10 cellular contexts compared by ENCODE assay signal in the genomic region with DNA sequence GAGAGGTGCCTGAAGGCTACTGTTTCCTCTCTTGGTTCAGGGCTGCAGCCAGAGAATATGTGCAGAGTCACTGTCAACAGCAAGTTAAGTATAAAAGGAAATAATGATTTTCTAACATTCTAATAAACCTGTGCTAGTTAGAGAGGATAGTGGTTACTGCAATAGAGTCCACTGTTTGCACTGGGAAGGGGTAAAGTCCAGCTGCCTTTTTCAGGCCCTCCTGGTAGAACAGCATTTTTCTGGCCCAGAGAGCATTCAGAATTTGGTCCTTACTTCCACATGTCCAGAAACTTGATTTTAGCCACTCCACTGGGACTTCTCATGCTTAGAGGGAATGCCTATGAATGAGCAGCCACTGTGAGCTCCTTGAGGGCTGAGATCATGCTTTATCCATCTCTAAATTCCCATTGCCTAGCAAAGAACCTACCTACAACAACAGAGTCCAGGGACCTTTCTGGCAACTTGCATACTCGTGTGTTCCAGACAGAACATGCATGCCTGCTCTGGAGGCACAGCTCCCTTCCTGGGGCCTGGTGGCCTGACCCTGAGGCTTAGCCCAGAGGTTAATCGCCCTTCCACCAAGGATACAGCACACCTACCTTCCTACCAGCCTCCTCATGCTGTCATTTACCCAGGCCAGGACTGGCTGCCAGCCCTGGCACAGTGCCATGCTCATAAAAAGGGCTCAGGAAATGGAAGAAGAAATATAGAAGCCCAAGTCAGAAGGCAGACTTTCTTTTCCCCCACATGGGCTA. TPM values are rescaled to one million over a fixed set of nuclear protein-coding genes. Genes with fewer than 3 reads are reported as not detected.
DNase-seq lines count a peak whose midpoint lies in the region; ATAC-seq and TF ChIP-seq lines count a peak whose summit lies in the region.
"Had no signal": no experiment of that assay in that cellular context is flagged by ENCODE, and none has a peak within 500 bp of the region (broad histone marks: within the 10 kb centered on the region; RNA-seq: fewer than 3 reads in every experiment).

No MANE protein-coding gene starts in this region.

- peaks cover 6% of the 10 kb centered on the region for H3K36me3 Mint-ChIP-seq in chondrocyte (ENCODE audit: low read depth)
- H3K36me3 Mint-ChIP-seq in effector memory CD8-positive, alpha-beta T cell (ENCODE audit: insufficient read depth), result peaks cover 2% of the 10 kb centered on the region
- no peaks in the 10 kb centered on the region for H3K36me3 Mint-ChIP-seq in activated CD4-positive, alpha-beta T cell treated with anti-CD3 and anti-CD28 coated beads, Interleukin-2, amount 10 ng/mL, durations not matched to agents 24 days and 14 days (ENCODE audit: low read depth)

- no peak overlapping the region for H3K4me3 Mint-ChIP-seq in chondrocyte (ENCODE audit: unreplicated experiment)
- no peak overlapping the region for H3K4me3 Mint-ChIP-seq in effector memory CD8-positive, alpha-beta T cell
- H3K4me3 Mint-ChIP-seq in activated CD4-positive, alpha-beta T cell treated with anti-CD3 and anti-CD28 coated beads, Interleukin-2, amount 10 ng/mL, durations not matched to agents 24 days and 14 days, result no peak overlapping the region
- H3K4me3 Mint-ChIP-seq: stimulated activated naive CD8-positive, alpha-beta T cell treated with anti-CD3 and anti-CD28 coated beads, Interleukin-15, Interleukin-2, amounts not matched to agents 100 ng/mL and 50 ng/mL, for 24 hours had no signal

- H3K4me3 ChIP-seq in osteoblast (ENCODE audit: insufficient read depth, low read length), result no peak overlapping the region

- ATAC-seq in effector memory CD8-positive, alpha-beta T cell (replicated peaks), result no peak

- peaks cover 3% of the 10 kb centered on the region for H3K9me3 ChIP-seq in osteoblast (ENCODE audit: low read depth, low read length)

- H3K4me1 ChIP-seq in osteoblast (ENCODE audit: insufficient read depth, low read length), result peaks cover 19% of the 10 kb centered on the region

- H3K27me3 Mint-ChIP-seq in chondrocyte (ENCODE audit: low read depth), result no peaks in the 10 kb centered on the region
- H3K27me3 Mint-ChIP-seq in effector memory CD8-positive, alpha-beta T cell, result peaks cover 5 to 18% of the 10 kb centered on the region in 2 donors
- H3K27me3 Mint-ChIP-seq in activated CD4-positive, alpha-beta T cell treated with anti-CD3 and anti-CD28 coated beads, Interleukin-2, amount 10 ng/mL, durations not matched to agents 24 days and 14 days, result no peaks in the 10 kb centered on the region
- H3K27me3 Mint-ChIP-seq: stimulated activated naive CD8-positive, alpha-beta T cell treated with anti-CD3 and anti-CD28 coated beads, Interleukin-15, Interleukin-2, amounts not matched to agents 100 ng/mL and 50 ng/mL, for 24 hours had no signal

- no peaks in the 10 kb centered on the region for H3K79me2 ChIP-seq in osteoblast (ENCODE audit: insufficient read depth, low read length)

- H3K36me3 ChIP-seq in osteoblast (ENCODE audit: insufficient read depth, low read length), result no peaks in the 10 kb centered on the region

- H3K27me3 ChIP-seq in osteoblast (ENCODE audit: insufficient read depth, low read length), result no peaks in the 10 kb centered on the region

- intact Hi-C loops in activated CD4-positive, alpha-beta T cell treated with anti-CD3 and anti-CD28 coated beads, Interleukin-2, amount 10 ng/mL, durations not matched to agents 24 days and 14 days (cut with micrococcal nuclease), result no loop called here

- peak overlapping the region; percentile 4 for H3K4me2 ChIP-seq in osteoblast (ENCODE audit: insufficient read depth, low read length)

- peaks cover 21% of the 10 kb centered on the region for H3K4me1 Mint-ChIP-seq in chondrocyte (ENCODE audit: low read depth)
- H3K4me1 Mint-ChIP-seq in effector memory CD8-positive, alpha-beta T cell (ENCODE audit: low read depth in 2 of 2), result peaks cover 0 to 2% of the 10 kb centered on the region in 2 donors
- H3K4me1 Mint-ChIP-seq in activated CD4-positive, alpha-beta T cell treated with anti-CD3 and anti-CD28 coated beads, Interleukin-2, amount 10 ng/mL, durations not matched to agents 24 days and 14 days, result peaks cover 6% of the 10 kb centered on the region

- peak overlapping the region; percentile 86 for H3K27ac Mint-ChIP-seq in chondrocyte (ENCODE audit: unreplicated experiment)
- no peak overlapping the region for H3K27ac Mint-ChIP-seq in effector memory CD8-positive, alpha-beta T cell
- H3K27ac Mint-ChIP-seq in activated CD4-positive, alpha-beta T cell treated with anti-CD3 and anti-CD28 coated beads, Interleukin-2, amount 10 ng/mL, durations not matched to agents 24 days and 14 days, result no peak overlapping the region
- H3K27ac Mint-ChIP-seq: stimulated activated naive CD8-positive, alpha-beta T cell treated with anti-CD3 and anti-CD28 coated beads, Interleukin-15, Interleukin-2, amounts not matched to agents 100 ng/mL and 50 ng/mL, for 24 hours had no signal

- peak overlapping the region; percentile 33 for H3K27ac ChIP-seq in osteoblast (ENCODE audit: low read depth, low read length)

- no peak overlapping the region for H2AFZ ChIP-seq in osteoblast (ENCODE audit: low read length)

- no peaks in the 10 kb centered on the region for H4K20me1 ChIP-seq in osteoblast (ENCODE audit: insufficient read depth, low read length)

- TF ChIP-seq CTCF in chondrocyte (IDR thresholded peaks at IDR 0.05) (no peak), osteoblast (IDR thresholded peaks at IDR 0.05; ENCODE audit: extremely low read depth, low read depth, low read length) (no peak)

- DNase-seq in DMS153 treated with DMSO at 0.1 percent for 48 hours (lab: John Stamatoyannopoulos, UW; ENCODE audit: unreplicated experiment), result peak; percentile 80
- DNase-seq in NCI-H2081 (lab: John Stamatoyannopoulos, UW), result peak; percentile 80 to 87
- no peak for DNase-seq in chondrocyte (ENCODE audit: low spot score)
- no peak for DNase-seq in osteoblast (ENCODE audit: insufficient read length, low spot score, missing footprints)
- DNase-seq in effector memory CD8-positive, alpha-beta T cell, result no peak
- DNase-seq in activated CD4-positive, alpha-beta T cell treated with anti-CD3 and anti-CD28 coated beads, Interleukin-2, amount 10 ng/mL, durations not matched to agents 24 days and 14 days, result no peak
- no peak for DNase-seq in NK-92 treated with Interleukin-12 subunit alpha and Interleukin-12 subunit beta, amount 100 ng/mL, for 24 hours (lab: John Stamatoyannopoulos, UW)
- DNase-seq in foreskin melanocyte, result no peak
- DNase-seq: naive B cell had no signal

- H3K9me3 Mint-ChIP-seq in chondrocyte (ENCODE audit: low read depth), result peaks cover 23% of the 10 kb centered on the region
- no peaks in the 10 kb centered on the region for H3K9me3 Mint-ChIP-seq in effector memory CD8-positive, alpha-beta T cell
- peaks cover 19% of the 10 kb centered on the region for H3K9me3 Mint-ChIP-seq in activated CD4-positive, alpha-beta T cell treated with anti-CD3 and anti-CD28 coated beads, Interleukin-2, amount 10 ng/mL, durations not matched to agents 24 days and 14 days

RNA-seq across cellular contexts. Expression of a gene that starts 50.3 kb away (rescaled TPM):
- total RNA-seq in chondrocyte, result 65.7 to 92.4 TPM (median 87.7 TPM) in 3 replicates
- total RNA-seq in osteoblast, result 248 and 311 TPM in 2 replicates
- total RNA-seq in activated CD4-positive, alpha-beta T cell treated with anti-CD3 and anti-CD28 coated beads, Interleukin-2, amount 10 ng/mL, durations not matched to agents 24 days and 14 days, result 181 and 193 TPM in 2 replicates

Comparison
In these comparisons a context has a peak if more than half of its experiments do, and no peak if none do; other contexts are left out.
1. DNase-seq: peak in DMS153 treated with DMSO at 0.1 percent for 48 hours (single experiment) and NCI-H2081 (2 of 2); none in chondrocyte (single experiment), osteoblast (single experiment), effector memory CD8-positive, alpha-beta T cell (0 of 3), activated CD4-positive, alpha-beta T cell treated with anti-CD3 and anti-CD28 coated beads, Interleukin-2, amount 10 ng/mL, durations not matched to agents 24 days and 14 days (single experiment), NK-92 treated with Interleukin-12 subunit alpha and Interleukin-12 subunit beta, amount 100 ng/mL, for 24 hours (single experiment) and foreskin melanocyte (single experiment).